ENCODE assay signal across 8 cellular contexts in genomic region chr9:36486454-36486932, GRCh38.
DNase-seq lines count a peak whose midpoint lies in the region; ATAC-seq and TF ChIP-seq lines count a peak whose summit lies in the region.

No MANE protein-coding gene starts in this region.

- peaks cover 3 to 38% (median 22%) of the 10 kb centered on the region in 12 donors for H3K4me1 ChIP-seq in heart left ventricle
- peaks cover 14 to 25% of the 10 kb centered on the region in 2 donors for H3K4me1 ChIP-seq in adrenal gland (replicated peaks in 1 of 2)
- H3K4me1 ChIP-seq in iPS-15b (ENCODE audit: control insufficient read depth, insufficient read depth, low read length): peaks cover 40% of the 10 kb centered on the region
- H3K4me1 ChIP-seq in smooth muscle cell (ENCODE audit: low read depth): peaks cover 29% of the 10 kb centered on the region

- H3K27ac ChIP-seq in heart left ventricle: peak overlapping the region; percentile 55 to 92 (median 86)
- H3K27ac ChIP-seq in KOPT-K1 (ENCODE audit: low read depth, low read length, poor library complexity, severe bottlenecking): peak overlapping the region; percentile 85
- H3K27ac ChIP-seq in adrenal gland: peak overlapping the region; percentile 11 to 96 (median 84)
- H3K27ac ChIP-seq in smooth muscle cell (ENCODE audit: low read depth): peak overlapping the region; percentile 66

- peak in 2 of 5 donors; percentile 20 to 27 for DNase-seq in heart left ventricle
- no peak for DNase-seq in Right ventricle myocardium superior
- peak in 6 of 7 donors; percentile 28 to 61 (median 36) for DNase-seq in adrenal gland
- DNase-seq in smooth muscle cell (lab: John Stamatoyannopoulos, UW; ENCODE audit: unreplicated experiment): no peak
- DNase-seq in NK-92 (lab: John Stamatoyannopoulos, UW; ENCODE audit: unreplicated experiment): no peak
- no peak for DNase-seq in NOMO-1 (lab: John Stamatoyannopoulos, UW; ENCODE audit: unreplicated experiment in 2 of 2)

- H3K9ac ChIP-seq in iPS-15b (ENCODE audit: low read depth, low read length): peak overlapping the region; percentile 63
- peak overlapping the region; percentile 83 for H3K9ac ChIP-seq in smooth muscle cell (ENCODE audit: low read depth)

- peak overlapping the region; percentile 94 for H3K4me2 ChIP-seq in smooth muscle cell

- H3K79me2 ChIP-seq in smooth muscle cell (ENCODE audit: low read depth): peaks cover 52% of the 10 kb centered on the region

- WGBS in heart left ventricle, 4 donors: 1% methylated on average over 19 to 22 of the region's 22 CpGs
- whole genome bisulfite sequencing in adrenal gland, 4 donors: 0 to 1% (median 0%) methylated on average over 6 to 22 of the region's 22 CpGs
- WGBS in smooth muscle cell (ENCODE audit: low lambda C conversion rate): 3% methylated on average over 21 of the region's 22 CpGs

- H3K36me3 ChIP-seq in heart left ventricle (peaks cover 0 to 3% (median 0%) of the 10 kb centered on the region in 9 donors), KOPT-K1 (ENCODE audit: insufficient read depth, low read length) (peaks cover 7% of the 10 kb centered on the region; the same call in 1 of the 2 replicates), adrenal gland (replicated peaks in 1 of 2) (no peaks in the 10 kb centered on the region), iPS-15b (ENCODE audit: control insufficient read depth, insufficient read depth, low read length) (no peaks in the 10 kb centered on the region), smooth muscle cell (ENCODE audit: low read depth) (no peaks in the 10 kb centered on the region)

- H3K27me3 ChIP-seq in heart left ventricle (no peaks in the 10 kb centered on the region), adrenal gland (no peaks in the 10 kb centered on the region), iPS-15b (ENCODE audit: control insufficient read depth, insufficient read depth, low read length) (no peaks in the 10 kb centered on the region), smooth muscle cell (ENCODE audit: low read depth) (no peaks in the 10 kb centered on the region)

- peaks cover 50% of the 10 kb centered on the region for H4K20me1 ChIP-seq in smooth muscle cell (ENCODE audit: low read depth)

- H3K4me3 ChIP-seq in heart left ventricle (peak overlapping the region; percentile 54 to 100 (median 92)), adrenal gland (peak overlapping the region in 3 of 4 donors; percentile 82 to 90 (median 85)), iPS-15b (ENCODE audit: low read depth, low read length) (peak overlapping the region; percentile 87), smooth muscle cell (peak overlapping the region; percentile 99)

- TF ChIP-seq POLR2A in heart left ventricle (IDR thresholded peaks at IDR 0.05) (no peak), adrenal gland (IDR thresholded peaks at IDR 0.05) (peak in 1 of 2 donors; percentile 16)

- peaks cover 8% of the 10 kb centered on the region for H3F3A ChIP-seq in smooth muscle cell (ENCODE audit: low read depth)

- peak overlapping the region; percentile 56 for H2AFZ ChIP-seq in smooth muscle cell (ENCODE audit: low read depth)

- intact Hi-C loops in heart left ventricle (cut with DNase I): loop anchor here in 5 of 10 donors (1.0 to 10.0 kb wide), 7 partner anchors 15 to 228 kb away; partner anchors contain the start of genes RNF38 (in 3 of the 5) and GNE (in 1 of the 5)
- intact Hi-C loops in Right ventricle myocardium superior (cut with DNase I): loop anchor here (5.0 kb wide), 1 partner anchor 79 kb away; no protein-coding TSS in a partner anchor
- intact Hi-C loops in adrenal gland (cut with DNase I): no loop called here

- H3K9me3 ChIP-seq in heart left ventricle: no peaks in the 10 kb centered on the region
- no peaks in the 10 kb centered on the region for H3K9me3 ChIP-seq in KOPT-K1 (ENCODE audit: insufficient read depth, low read length, poor library complexity, severe bottlenecking)
- H3K9me3 ChIP-seq in adrenal gland (replicated peaks in 1 of 3): no peaks in the 10 kb centered on the region
- H3K9me3 ChIP-seq in iPS-15b (ENCODE audit: control insufficient read depth, insufficient read depth, low read length): no peaks in the 10 kb centered on the region
- H3K9me3 ChIP-seq in smooth muscle cell (replicated peaks; ENCODE audit: low read depth): no peaks in the 10 kb centered on the region

- peak in 2 of 4 donors; percentile 0 to 1 for ATAC-seq in heart left ventricle
- ATAC-seq in Right ventricle myocardium superior (ENCODE audit: poor library complexity): no peak

- no peak for TF ChIP-seq CTCF in heart left ventricle (IDR thresholded peaks at IDR 0.05)
- no peak for TF ChIP-seq CTCF in adrenal gland (IDR thresholded peaks at IDR 0.05)
- TF ChIP-seq CTCF in smooth muscle cell (IDR thresholded peaks at IDR 0.05; ENCODE audit: borderline replicate concordance, insufficient read depth, poor library complexity, severe bottlenecking): no peak

Comparison
In these comparisons a context has a peak if more than half of its experiments do, and no peak if none do; other contexts are left out.
1. DNase-seq: peak in adrenal gland (6 of 7); none in Right ventricle myocardium superior (single experiment), smooth muscle cell (single experiment), NK-92 (single experiment) and NOMO-1 (0 of 2).
2. Peak in every context shown above with its lines, with median percentiles within 50 percentile points of each other: H3K27ac ChIP-seq and H3K4me3 ChIP-seq.